In genomic region chr16:27324851-27325301, GRCh38 we compare ENCODE assay signal across 12 cellular contexts. TPM values are rescaled to one million over a fixed set of nuclear protein-coding genes. Genes with fewer than 3 reads are reported as not detected.
DNase-seq lines count a peak whose midpoint lies in the region; ATAC-seq, FAIRE-seq and TF ChIP-seq lines count a peak whose summit lies in the region.
"Had no signal": no experiment of that assay in that cellular context is flagged by ENCODE, and none has a peak within 500 bp of the region (broad histone marks: within the 10 kb centered on the region; RNA-seq: fewer than 3 reads in every experiment).

No MANE protein-coding gene starts in this region.

- H3K4me3 ChIP-seq in right atrium auricular region (no peak overlapping the region), breast epithelium (no peak overlapping the region), muscle layer of duodenum (ENCODE audit: low read depth in 1 of 2, low read length in 2 of 2) (peak overlapping the region in 1 of 2 donors; percentile 18), uterus (no peak overlapping the region)

- TF ChIP-seq CTCF in right atrium auricular region (IDR thresholded peaks at IDR 0.05) (no peak), breast epithelium (IDR thresholded peaks at IDR 0.05) (no peak), uterus (IDR thresholded peaks at IDR 0.05) (no peak)

- H3K4me1 ChIP-seq in right atrium auricular region = peaks cover 0 to 58% of the 10 kb centered on the region in 2 donors
- peaks cover 9 to 18% of the 10 kb centered on the region in 2 donors for H3K4me1 ChIP-seq in breast epithelium
- H3K4me1 ChIP-seq in muscle layer of duodenum (ENCODE audit: control insufficient read depth in 1 of 2, insufficient read depth in 2 of 2, low read length in 2 of 2) = peaks cover 12 to 21% of the 10 kb centered on the region in 2 donors
- H3K4me1 ChIP-seq in uterus = peaks cover 7 to 27% of the 10 kb centered on the region in 2 donors

- intact Hi-C loops in left ventricle myocardium superior (cut with micrococcal nuclease) = no loop called here
- intact Hi-C loops in breast epithelium (cut with DNase I; ENCODE audit: low total_unique reads) = loop anchor here (10.0 kb wide), 1 partner anchor 70 kb away; no protein-coding TSS in a partner anchor
- intact Hi-C loops in uterus (cut with DNase I; ENCODE audit: low total_unique reads) = loop anchor here (10.0 kb wide), 1 partner anchor 80 kb away; no protein-coding TSS in a partner anchor

- H3K27ac ChIP-seq in right atrium auricular region (peak overlapping the region; percentile 8 to 91), breast epithelium (peak overlapping the region; percentile 97 to 98), muscle layer of duodenum (ENCODE audit: low read length) (peak overlapping the region; percentile 94), uterus (peak overlapping the region; percentile 97 to 98)

- FAIRE-seq in RCC 7860 (lab: Jason Lieb, UNC) = no peak
- FAIRE-seq: TTC549 had no signal

- TF ChIP-seq POLR2A in breast epithelium (IDR thresholded peaks at IDR 0.05) (no peak), uterus (IDR thresholded peaks at IDR 0.05) (no peak)

- DNase-seq in right atrium auricular region (ENCODE audit: low spot score) (no peak), left ventricle myocardium superior (no peak), breast epithelium (ENCODE audit: low spot score in 2 of 2) (no peak), uterus (no peak), RCC 7860 (ENCODE audit: low spot score) (no peak), HuH-7 (ENCODE audit: low spot score) (no peak)
- no peak for DNase-seq in stimulated activated naive CD4-positive, alpha-beta T cell treated with Interleukin-2 at 50 U/mL for 16 hours (lab: John Stamatoyannopoulos, UW)
- DNase-seq: foreskin melanocyte; NCI-H446 treated with DMSO at 0.1 percent for 48 hours; stimulated activated CD8-positive, alpha-beta memory T cell treated with anti-CD3 and anti-CD28 coated beads, Interleukin-4, amount 100 ng/mL, for 48 hours had no signal

- H3K9me3 ChIP-seq in right atrium auricular region (no peaks in the 10 kb centered on the region), breast epithelium (no peaks in the 10 kb centered on the region), muscle layer of duodenum (ENCODE audit: control insufficient read depth in 1 of 2, low read length in 2 of 2) (no peaks in the 10 kb centered on the region), uterus (no peaks in the 10 kb centered on the region)

- H3K36me3 ChIP-seq in right atrium auricular region (no peaks in the 10 kb centered on the region), breast epithelium (no peaks in the 10 kb centered on the region), muscle layer of duodenum (ENCODE audit: control insufficient read depth in 1 of 2, insufficient read depth in 2 of 2, low read length in 2 of 2) (no peaks in the 10 kb centered on the region), uterus (no peaks in the 10 kb centered on the region)

- no peaks in the 10 kb centered on the region for H3K27me3 ChIP-seq in right atrium auricular region
- no peaks in the 10 kb centered on the region for H3K27me3 ChIP-seq in breast epithelium
- H3K27me3 ChIP-seq in muscle layer of duodenum (ENCODE audit: low read depth, low read length) = no peaks in the 10 kb centered on the region
- H3K27me3 ChIP-seq in uterus = no peaks in the 10 kb centered on the region

- ATAC-seq in left ventricle myocardium superior = no peak

RNA-seq across cellular contexts. Expression of gene IL4R, which starts 11.1 kb away (rescaled TPM):
- total RNA-seq in right atrium auricular region (10 to 100 TPM; 11.9 to 35.5 TPM), left ventricle myocardium superior (9.8 TPM), breast epithelium (10 to 100 TPM; 18.7 to 53.4 (median 51.8) TPM), uterus (100 to 1,000 TPM in 1 of 4 donors, 10 to 100 TPM in 2, 1 to 10 TPM in 1; 9.4 to 137 (median 45.4) TPM)

RNA-seq across cellular contexts. Expression of gene NSMCE1, which starts 56.3 kb away (rescaled TPM):
- total RNA-seq in right atrium auricular region = 10 to 100 TPM; 24.0 to 35.8 TPM
- 34.2 TPM for total RNA-seq in left ventricle myocardium superior
- 10 to 100 TPM; 32.4 to 54.6 (median 51.8) TPM for total RNA-seq in breast epithelium
- total RNA-seq in uterus = 10 to 100 TPM in 3 of 4 donors, 1 to 10 TPM in 1; 3.2 to 43.6 (median 35.6) TPM
